Comparison of ENCODE assay signal across 8 cellular contexts in genomic region chr16:88810868-88811599, GRCh38. TPM values are rescaled to one million over a fixed set of nuclear protein-coding genes. Genes with fewer than 3 reads are reported as not detected.
DNase-seq lines count a peak whose midpoint lies in the region; ATAC-seq, FAIRE-seq and TF ChIP-seq lines count a peak whose summit lies in the region.

No MANE protein-coding gene starts in this region.

- H3K4me1 Mint-ChIP-seq in stimulated activated memory B cell treated with anti-CD40 and anti-IgM and Interleukin-4, amounts not matched to agents 10 μg/mL and 1 μg/mL and 100 μg/mL, for 72 hours: peaks cover 38% of the 10 kb centered on the region

- H3K9ac ChIP-seq in BLaER1 (peak overlapping the region; percentile 97), endothelial cell of umbilical vein (replicated peaks; ENCODE audit: extremely low read depth, insufficient read depth, low read length) (peak overlapping the region; percentile 57)

- peaks cover 9% of the 10 kb centered on the region for H3K36me3 Mint-ChIP-seq in stimulated activated memory B cell treated with anti-CD40 and anti-IgM and Interleukin-4, amounts not matched to agents 10 μg/mL and 1 μg/mL and 100 μg/mL, for 72 hours

- TF ChIP-seq POLR2A in GM18951 (IDR thresholded peaks at IDR 0.05; ENCODE audit: extremely low read depth, insufficient read depth, insufficient read length): peak; percentile 66
- TF ChIP-seq POLR2A in endothelial cell of umbilical vein (IDR thresholded peaks at IDR 0.05; ENCODE audit: low read depth, low read length): no peak

- H3K9me1 ChIP-seq in endothelial cell of umbilical vein (replicated peaks; ENCODE audit: control insufficient read depth, extremely low read depth, insufficient read depth, low read length): no peaks in the 10 kb centered on the region

- ATAC-seq in HG03103 (IDR thresholded peaks at IDR 0.05; ENCODE audit: low read depth, unreplicated experiment): peak; percentile 27
- peak; percentile 77 for ATAC-seq in stimulated activated memory B cell treated with anti-CD40 and anti-IgM and Interleukin-4, amounts not matched to agents 10 μg/mL and 1 μg/mL and 100 μg/mL, for 72 hours

- BruUV-seq in endothelial cell of umbilical vein (replicated peaks; lab: Mats Ljungman, UMichigan): no TSS peak

- H3K79me2 ChIP-seq in endothelial cell of umbilical vein (ENCODE audit: control insufficient read depth, insufficient read depth, low read length): peaks cover 25% of the 10 kb centered on the region

- H3K9me3 ChIP-seq in BLaER1 (peaks cover 4% of the 10 kb centered on the region; the same call in 1 of the 2 replicates), endothelial cell of umbilical vein (replicated peaks; ENCODE audit: control insufficient read depth, insufficient read depth, low read length) (no peaks in the 10 kb centered on the region)

- peak overlapping the region; percentile 99 for H3K27ac ChIP-seq in BLaER1
- peak overlapping the region; percentile 21 for H3K27ac ChIP-seq in endothelial cell of umbilical vein (ENCODE audit: insufficient read depth, low read depth, low read length)

- peaks cover 61% of the 10 kb centered on the region for H3K4me1 ChIP-seq in BLaER1
- peaks cover 17% of the 10 kb centered on the region for H3K4me1 ChIP-seq in endothelial cell of umbilical vein (ENCODE audit: control insufficient read depth, extremely low read depth, insufficient read depth, low read length)

- CTCF ChIA-PET in endothelial cell of umbilical vein (lab: Charles Lee): interaction anchor here (0.8 to 4.9 kb wide), 7 partner anchors 27 to 405 kb away, joined by 3 to 50 read pairs (median 14); partner anchors contain the start of genes GALNS, PIEZO1 and TRAPPC2L

- no peaks in the 10 kb centered on the region for H3K27me3 Mint-ChIP-seq in stimulated activated memory B cell treated with anti-CD40 and anti-IgM and Interleukin-4, amounts not matched to agents 10 μg/mL and 1 μg/mL and 100 μg/mL, for 72 hours

- peak overlapping the region; percentile 95 for H3K4me3 Mint-ChIP-seq in stimulated activated memory B cell treated with anti-CD40 and anti-IgM and Interleukin-4, amounts not matched to agents 10 μg/mL and 1 μg/mL and 100 μg/mL, for 72 hours

- peak; percentile 59 for FAIRE-seq in endothelial cell of umbilical vein (lab: Jason Lieb, UNC)

- H3K9me3 Mint-ChIP-seq in stimulated activated memory B cell treated with anti-CD40 and anti-IgM and Interleukin-4, amounts not matched to agents 10 μg/mL and 1 μg/mL and 100 μg/mL, for 72 hours: no peaks in the 10 kb centered on the region

- in situ Hi-C loops in GM18951 (cut with MboI; ENCODE audit: low sequenced_read_pairs, unreplicated experiment): loop anchor here (25.0 kb wide), 1 partner anchor 401 kb away; the partner anchor contains the start of genes SLC22A31 and ZNF778

- dilution Hi-C loops in endothelial cell of umbilical vein (cut with MboI; ENCODE audit: extremely low pct_ligation_motif_present, low sequenced_read_pairs): no loop called here

- no peaks in the 10 kb centered on the region for H3K27me3 ChIP-seq in BLaER1
- H3K27me3 ChIP-seq in endothelial cell of umbilical vein (ENCODE audit: control insufficient read depth in 2 of 2, insufficient read depth in 2 of 2, low read length in 2 of 2): no peaks in the 10 kb centered on the region

- H3K27ac Mint-ChIP-seq in stimulated activated memory B cell treated with anti-CD40 and anti-IgM and Interleukin-4, amounts not matched to agents 10 μg/mL and 1 μg/mL and 100 μg/mL, for 72 hours: peak overlapping the region; percentile 95

- intact Hi-C loops in endothelial cell of umbilical vein (cut with micrococcal nuclease): loop anchor here (5.0 kb wide), 1 partner anchor 111 kb away; no protein-coding TSS in a partner anchor

- H4K20me1 ChIP-seq in BLaER1 (peaks cover 63% of the 10 kb centered on the region), endothelial cell of umbilical vein (replicated peaks; ENCODE audit: control insufficient read depth, extremely low read depth, insufficient read depth, low read length) (no peaks in the 10 kb centered on the region)

- peak; percentile 51 for DNase-seq in NCI-H510A (lab: John Stamatoyannopoulos, UW)
- DNase-seq in activated CD8-positive, alpha-beta memory T cell treated with anti-CD3 and anti-CD28 coated beads, Interleukin-2, amount 50 U/mL, for 4 hours: peak; percentile 73
- peak; percentile 69 for DNase-seq in endothelial cell of umbilical vein (ENCODE audit: low read depth, low spot score)
- DNase-seq in middle frontal gyrus (ENCODE audit: extremely low spot score, low spot score): peak; percentile 72

- H3K36me3 ChIP-seq in BLaER1 (peaks cover 43% of the 10 kb centered on the region), endothelial cell of umbilical vein (ENCODE audit: control insufficient read depth in 2 of 2, extremely low read depth in 1 of 2, insufficient read depth in 2 of 2, low read length in 2 of 2) (peaks cover 4 to 12% of the 10 kb centered on the region in 2 experiments)

- POLR2A ChIA-PET in endothelial cell of umbilical vein (lab: Charles Lee): no interaction called here

- peak overlapping the region; percentile 89 for H3K4me2 ChIP-seq in BLaER1
- H3K4me2 ChIP-seq in endothelial cell of umbilical vein (ENCODE audit: insufficient read depth, low read length): peak overlapping the region; percentile 60

- peak overlapping the region; percentile 72 for H3K4me3 ChIP-seq in BLaER1
- peak overlapping the region; percentile 40 to 53 (median 42) for H3K4me3 ChIP-seq in endothelial cell of umbilical vein (replicated peaks in 1 of 3; ENCODE audit: insufficient read depth in 1 of 3, low read depth in 1 of 3, low read length in 3 of 3)

- no peak for TF ChIP-seq CTCF in endothelial cell of umbilical vein (IDR thresholded peaks at IDR 0.05; ENCODE audit: extremely low read depth in 1 of 2, insufficient read depth in 1 of 2, low read depth in 1 of 2, low read length in 2 of 2)

- peak overlapping the region; percentile 13 for H2AFZ ChIP-seq in endothelial cell of umbilical vein (ENCODE audit: low read depth, low read length)

TF ChIP-seq in endothelial cell of umbilical vein, 7 proteins besides CTCF, POLR2A, EP300 and RAD21 (continues in another document):
- TF ChIP-seq POLR2AphosphoS5 (IDR thresholded peaks at IDR 0.05; ENCODE audit: insufficient read depth, low read depth, low read length) (no peak), MAX (IDR thresholded peaks at IDR 0.05; ENCODE audit: insufficient read depth, insufficient read length) (peak; percentile 75), FOS (IDR thresholded peaks at IDR 0.05; ENCODE audit: borderline replicate concordance, insufficient read depth, low read length) (no peak), MYC (IDR thresholded peaks at IDR 0.05; ENCODE audit: low read depth, low read length) (peak; percentile 76)

RNA-seq across cellular contexts. Expression of gene APRT, which starts 0.7 kb away (rescaled TPM):
- 148 and 152 TPM in 2 replicates for total RNA-seq in endothelial cell of umbilical vein
- polyA plus RNA-seq in endothelial cell of umbilical vein: 143 and 179 TPM in 2 replicates
- 95.1 and 129 TPM in 2 replicates for polyA plus RNA-seq in endothelial cell of umbilical vein (2011; cell fraction: cytosol; rRNA removed)
- 76.5 and 81.0 TPM in 2 replicates for polyA plus RNA-seq in endothelial cell of umbilical vein (2011; cell fraction: nucleus; rRNA removed)
- polyA plus RNA-seq in endothelial cell of umbilical vein (2012): 172 and 240 TPM in 2 replicates
- polyA minus RNA-seq in endothelial cell of umbilical vein: 35.0 and 35.7 TPM in 2 replicates
- polyA minus RNA-seq in endothelial cell of umbilical vein (2011; cell fraction: cytosol; rRNA and poly(A)+ RNA removed): 133 TPM
- polyA minus RNA-seq in endothelial cell of umbilical vein (2011; cell fraction: nucleus; rRNA and poly(A)+ RNA removed): 16.2 and 27.3 TPM in 2 replicates

RNA-seq across cellular contexts. Expression of gene CDT1, which starts 7.4 kb away (rescaled TPM):
- 26.5 and 30.6 TPM in 2 replicates for total RNA-seq in endothelial cell of umbilical vein
- polyA plus RNA-seq in endothelial cell of umbilical vein: 15.6 and 19.3 TPM in 2 replicates
- polyA plus RNA-seq in endothelial cell of umbilical vein (2011; cell fraction: cytosol; rRNA removed): 14.3 and 19.4 TPM in 2 replicates
- 11.5 and 12.3 TPM in 2 replicates for polyA plus RNA-seq in endothelial cell of umbilical vein (2011; cell fraction: nucleus; rRNA removed)
- polyA plus RNA-seq in endothelial cell of umbilical vein (2012): 6.7 and 8.2 TPM in 2 replicates
- 5.6 and 9.8 TPM in 2 replicates for polyA minus RNA-seq in endothelial cell of umbilical vein
- 96.4 TPM for polyA minus RNA-seq in endothelial cell of umbilical vein (2011; cell fraction: cytosol; rRNA and poly(A)+ RNA removed)
- polyA minus RNA-seq in endothelial cell of umbilical vein (2011; cell fraction: nucleus; rRNA and poly(A)+ RNA removed): 4.5 and 8.7 TPM in 2 replicates

RNA-seq across cellular contexts. Expression of gene PIEZO1, which starts 26.0 kb away (rescaled TPM):
- total RNA-seq in endothelial cell of umbilical vein: 306 and 322 TPM in 2 replicates
- polyA plus RNA-seq in endothelial cell of umbilical vein: 298 and 393 TPM in 2 replicates
- polyA plus RNA-seq in endothelial cell of umbilical vein (2011; cell fraction: cytosol; rRNA removed): 224 and 318 TPM in 2 replicates
- 848 and 1,004 TPM in 2 replicates for polyA plus RNA-seq in endothelial cell of umbilical vein (2011; cell fraction: nucleus; rRNA removed)
- polyA plus RNA-seq in endothelial cell of umbilical vein (2012): 214 and 360 TPM in 2 replicates
- 294 and 363 TPM in 2 replicates for polyA minus RNA-seq in endothelial cell of umbilical vein
- 47.3 TPM for polyA minus RNA-seq in endothelial cell of umbilical vein (2011; cell fraction: cytosol; rRNA and poly(A)+ RNA removed)
- 270 and 364 TPM in 2 replicates for polyA minus RNA-seq in endothelial cell of umbilical vein (2011; cell fraction: nucleus; rRNA and poly(A)+ RNA removed)

RNA-seq across cellular contexts. Expression of gene GALNS, which starts 45.7 kb away (rescaled TPM):
- total RNA-seq in endothelial cell of umbilical vein: 32.5 and 40.2 TPM in 2 replicates
- 21.8 and 23.2 TPM in 2 replicates for polyA plus RNA-seq in endothelial cell of umbilical vein
- 19.3 and 23.0 TPM in 2 replicates for polyA plus RNA-seq in endothelial cell of umbilical vein (2011; cell fraction: cytosol; rRNA removed)
- polyA plus RNA-seq in endothelial cell of umbilical vein (2011; cell fraction: nucleus; rRNA removed): 35.1 and 45.6 TPM in 2 replicates
- 33.4 and 52.4 TPM in 2 replicates for polyA plus RNA-seq in endothelial cell of umbilical vein (2012)
- polyA minus RNA-seq in endothelial cell of umbilical vein: 22.5 and 25.8 TPM in 2 replicates
- polyA minus RNA-seq in endothelial cell of umbilical vein (2011; cell fraction: cytosol; rRNA and poly(A)+ RNA removed): 6.6 TPM
- polyA minus RNA-seq in endothelial cell of umbilical vein (2011; cell fraction: nucleus; rRNA and poly(A)+ RNA removed): 22.9 and 28.4 TPM in 2 replicates

RNA-seq across cellular contexts. Expression of gene TRAPPC2L, which starts 45.9 kb away (rescaled TPM):
- total RNA-seq in endothelial cell of umbilical vein: 61.9 and 80.0 TPM in 2 replicates
- 131 and 151 TPM in 2 replicates for polyA plus RNA-seq in endothelial cell of umbilical vein
- 128 and 141 TPM in 2 replicates for polyA plus RNA-seq in endothelial cell of umbilical vein (2011; cell fraction: cytosol; rRNA removed)
- 62.5 and 69.4 TPM in 2 replicates for polyA plus RNA-seq in endothelial cell of umbilical vein (2011; cell fraction: nucleus; rRNA removed)
- polyA plus RNA-seq in endothelial cell of umbilical vein (2012): 206 and 238 TPM in 2 replicates
- 49.9 and 115 TPM in 2 replicates for polyA minus RNA-seq in endothelial cell of umbilical vein
- polyA minus RNA-seq in endothelial cell of umbilical vein (2011; cell fraction: cytosol; rRNA and poly(A)+ RNA removed): 24.3 TPM
- 19.6 and 25.1 TPM in 2 replicates for polyA minus RNA-seq in endothelial cell of umbilical vein (2011; cell fraction: nucleus; rRNA and poly(A)+ RNA removed)

Comparison
In these comparisons a context has a peak if more than half of its experiments do, and no peak if none do; other contexts are left out.
1. Peak in every context shown above with its lines: DNase-seq, ATAC-seq, H3K4me3 ChIP-seq and H3K27ac ChIP-seq.